Comparison of ENCODE assay signal across 23 cellular contexts in genomic region chr9:98176391-98177259, GRCh38. TPM values are rescaled to one million over a fixed set of nuclear protein-coding genes. Genes with fewer than 3 reads are reported as not detected.
DNase-seq lines count a peak whose midpoint lies in the region; ATAC-seq, FAIRE-seq and TF ChIP-seq lines count a peak whose summit lies in the region.
"Had no signal": no experiment of that assay in that cellular context is flagged by ENCODE, and none has a peak within 500 bp of the region (broad histone marks: within the 10 kb centered on the region; RNA-seq: fewer than 3 reads in every experiment).

No MANE protein-coding gene starts in this region.

- intact Hi-C loops in CD4-positive, alpha-beta memory T cell (cut with micrococcal nuclease): no loop called here
- intact Hi-C loops in HepG2 (cut with micrococcal nuclease; ENCODE audit: unreplicated experiment) (loop anchor here (2.0 kb wide), 1 partner anchor 14 kb away; no protein-coding TSS in a partner anchor), sciatic nerve (cut with DNase I) (no loop called here)

- H3K4me1 ChIP-seq in CD4-positive, alpha-beta memory T cell (ENCODE audit: insufficient read depth, low read length): peaks cover 11% of the 10 kb centered on the region
- peaks cover 84% of the 10 kb centered on the region for H3K4me1 ChIP-seq in HepG2 (ENCODE audit: insufficient read depth, low read length)
- H3K4me1 ChIP-seq: body of pancreas, tibial nerve had no signal

- no peak for TF ChIP-seq CTCF in chondrocyte (IDR thresholded peaks at IDR 0.05)
- TF ChIP-seq CTCF in HepG2 (CRISPR knock-in tag; IDR thresholded peaks at IDR 0.05): no peak
- TF ChIP-seq CTCF in coronary artery (IDR thresholded peaks at IDR 0.05): no peak

- POLR2A ChIA-PET in CD4-positive, alpha-beta memory T cell (lab: Charles Lee; ENCODE audit: partially characterized antibody): no interaction called here
- POLR2A ChIA-PET in HepG2 (lab: Yijun Ruan, JAX): interaction anchor here (0.7 kb wide), 1 partner anchor 121 kb away, joined by 3 read pairs; no protein-coding TSS in a partner anchor

- TF ChIP-seq RAD21 in HepG2 (CRISPR knock-in tag; IDR thresholded peaks at IDR 0.05): no peak

- peak overlapping the region in 6 of 7 donors; percentile 22 to 84 (median 44) for H3K27ac Mint-ChIP-seq in CD4-positive, alpha-beta memory T cell
- H3K27ac Mint-ChIP-seq in chondrocyte (ENCODE audit: unreplicated experiment): no peak overlapping the region

- H3K27me3 ChIP-seq in CD4-positive, alpha-beta memory T cell (ENCODE audit: insufficient read depth, low read length): no peaks in the 10 kb centered on the region
- no peaks in the 10 kb centered on the region for H3K27me3 ChIP-seq in HepG2 (ENCODE audit: control insufficient read depth in 1 of 2, insufficient read depth in 2 of 2, low read length in 2 of 2)
- H3K27me3 ChIP-seq: BLaER1, body of pancreas, stomach, tibial nerve had no signal

- peak in 1 of 2 experiments; percentile 72; a peak in 1 of 4 replicates for TF ChIP-seq EP300 in HepG2 (IDR thresholded peaks at IDR 0.05; ENCODE audit: low read depth in 2 of 2, low read length in 2 of 2)
- no peak for TF ChIP-seq EP300 in HepG2 (CRISPR knock-in tag; IDR thresholded peaks at IDR 0.05; ENCODE audit: borderline replicate concordance)

- no peak for TF ChIP-seq POLR2A in HepG2 (IDR thresholded peaks at IDR 0.05; ENCODE audit: insufficient read depth in 1 of 2, low read depth in 2 of 2, low read length in 2 of 2)

- no peaks in the 10 kb centered on the region for H3K9me3 ChIP-seq in CD4-positive, alpha-beta memory T cell (ENCODE audit: control insufficient read depth in 1 of 2, low read length in 2 of 2)
- no peaks in the 10 kb centered on the region for H3K9me3 ChIP-seq in HepG2 (ENCODE audit: low read length)
- H3K9me3 ChIP-seq: BLaER1, body of pancreas, stomach, tibial nerve had no signal

- H2AFZ ChIP-seq in HepG2 (ENCODE audit: low read length): no peak overlapping the region

- H3K4me1 Mint-ChIP-seq in CD4-positive, alpha-beta memory T cell: peaks cover 15 to 55% (median 32%) of the 10 kb centered on the region in 4 donors
- H3K4me1 Mint-ChIP-seq in chondrocyte (ENCODE audit: low read depth): peaks cover 6% of the 10 kb centered on the region

- 34% methylated on average over 9 of the region's 9 CpGs for WGBS in HepG2 (ENCODE audit: low lambda C conversion rate)

- no peaks in the 10 kb centered on the region for H4K20me1 ChIP-seq in HepG2 (ENCODE audit: insufficient read depth, low read length)
- H4K20me1 ChIP-seq: BLaER1 had no signal

- CTCF ChIA-PET in CD4-positive, alpha-beta memory T cell (lab: Charles Lee; ENCODE audit: partially characterized antibody): interaction anchor here (1.6 kb wide), 1 partner anchor 9 kb away, joined by 3 read pairs; no protein-coding TSS in a partner anchor
- CTCF ChIA-PET in HepG2 (lab: Yijun Ruan, JAX; ENCODE audit: low intra/inter-chr PET ratio, low total read pairs): no interaction called here

- H3K27ac ChIP-seq in CD4-positive, alpha-beta memory T cell (ENCODE audit: low read depth, low read length): no peak overlapping the region
- H3K27ac ChIP-seq in HepG2 (ENCODE audit: extremely low read length, insufficient read depth, low read length) (peak overlapping the region; percentile 58), coronary artery (no peak overlapping the region)
- H3K27ac ChIP-seq: BLaER1, body of pancreas, SK-N-MC, stomach, tibial nerve had no signal

- H3K27me3 Mint-ChIP-seq in CD4-positive, alpha-beta memory T cell: no peaks in the 10 kb centered on the region
- H3K27me3 Mint-ChIP-seq in chondrocyte (ENCODE audit: low read depth): no peaks in the 10 kb centered on the region

- peaks cover 0 to 2% of the 10 kb centered on the region in 2 donors for H3K36me3 Mint-ChIP-seq in CD4-positive, alpha-beta memory T cell
- peaks cover 2% of the 10 kb centered on the region for H3K36me3 Mint-ChIP-seq in chondrocyte (ENCODE audit: low read depth)

- H3K36me3 ChIP-seq in CD4-positive, alpha-beta memory T cell (ENCODE audit: insufficient read depth, low read length): no peaks in the 10 kb centered on the region
- H3K36me3 ChIP-seq in HepG2 (replicated peaks in 1 of 2; ENCODE audit: control insufficient read depth in 1 of 2, insufficient read depth in 2 of 2, low read length in 2 of 2): no peaks in the 10 kb centered on the region
- H3K36me3 ChIP-seq: BLaER1, stomach, tibial nerve had no signal

- peak overlapping the region; percentile 58 for H3K4me2 ChIP-seq in HepG2 (ENCODE audit: low read depth, low read length)
- H3K4me2 ChIP-seq: BLaER1 had no signal

- DNase-seq in CD4-positive, alpha-beta memory T cell: no peak
- DNase-seq in chondrocyte (ENCODE audit: low spot score) (peak; percentile 54), HepG2 (ENCODE audit: low spot score) (peak; percentile 53), sciatic nerve (ENCODE audit: low spot score) (peak; percentile 49), coronary artery (ENCODE audit: low spot score) (no peak), NCI-H2196 (lab: John Stamatoyannopoulos, UW; ENCODE audit: unreplicated experiment) (no peak)
- DNase-seq: ACHN; activated CD4-positive, alpha-beta T cell treated with anti-CD3 and anti-CD28 coated beads, Interleukin-2, amount 50 U/mL, for 1 hour; activated CD8-positive, alpha-beta memory T cell treated with anti-CD3 and anti-CD28 coated beads, Interleukin-2, amount 50 U/mL, for 4 hours; body of pancreas; DMS 273 treated with DMSO at 0.1 percent for 48 hours; left ventricle myocardium superior; NCI-H1417 treated with DMSO at 0.1 percent for 48 hours; NCI-H524; nucleus accumbens; retina; stomach had no signal

- in situ Hi-C loops in HepG2 (cut with HindIII; ENCODE audit: extremely low pct_ligation_motif_present, low pct_unique_long_range_greater_than_20kb): no loop called here

- H3K4me3 Mint-ChIP-seq in CD4-positive, alpha-beta memory T cell: no peak overlapping the region
- no peak overlapping the region for H3K4me3 Mint-ChIP-seq in chondrocyte (ENCODE audit: unreplicated experiment)

- peak; percentile 77 for FAIRE-seq in HepG2 (lab: Jason Lieb, UNC)

- H3K9me3 Mint-ChIP-seq in CD4-positive, alpha-beta memory T cell: no peaks in the 10 kb centered on the region
- H3K9me3 Mint-ChIP-seq in chondrocyte (ENCODE audit: low read depth): no peaks in the 10 kb centered on the region

- H3K79me2 ChIP-seq in HepG2 (ENCODE audit: insufficient read depth, low read length): peaks cover 70% of the 10 kb centered on the region

- no peak overlapping the region for H3K4me3 ChIP-seq in CD4-positive, alpha-beta memory T cell (ENCODE audit: low read length in 2 of 2)
- H3K4me3 ChIP-seq in HepG2 (replicated peaks in 1 of 3; ENCODE audit: insufficient read depth in 1 of 3, low read depth in 2 of 3, low read length in 3 of 3) (peak overlapping the region in 1 of 3 experiments; percentile 17; a peak in 2 of 6 replicates), coronary artery (no peak overlapping the region)
- H3K4me3 ChIP-seq: BLaER1, body of pancreas, SK-N-MC, stomach, tibial nerve had no signal

- peak; percentile 42 for ATAC-seq in HepG2
- ATAC-seq in sciatic nerve: no peak
- no peak for ATAC-seq in GM19395 (IDR thresholded peaks at IDR 0.05; ENCODE audit: unreplicated experiment)
- ATAC-seq in GM18520 (IDR thresholded peaks at IDR 0.05; ENCODE audit: unreplicated experiment): no peak
- ATAC-seq: body of pancreas, HCT116, left ventricle myocardium superior had no signal

- no TSS peak for BruUV-seq in HepG2 (replicated peaks; lab: Mats Ljungman, UMichigan)

- no peak overlapping the region for H3K9ac ChIP-seq in HepG2 (ENCODE audit: insufficient read depth, low read depth, low read length)
- H3K9ac ChIP-seq: BLaER1 had no signal

RNA-seq across cellular contexts. Expression of gene CORO2A, which starts 15.8 kb away (rescaled TPM):
- 1 to 10 TPM; 8.3 to 8.6 TPM for total RNA-seq in CD4-positive, alpha-beta memory T cell
- 10 to 100 TPM in 1 of 2 donors, 1 to 10 TPM in 1; 4.4 to 11.9 TPM for polyA plus RNA-seq in CD4-positive, alpha-beta memory T cell
- 10.1 to 17.4 TPM (median 10.2 TPM) in 3 replicates for total RNA-seq in chondrocyte
- total RNA-seq in HepG2 (2016; rRNA removed; fragmentation: Illumina TruSeq; extraction: Trizol): 14.4 and 19.8 TPM in 2 replicates
- total RNA-seq in HepG2 (2016; cell fraction: cytosol; rRNA removed; fragmentation: Illumina TruSeq; extraction: Trizol; ENCODE audit: low read depth): 3.5 and 3.6 TPM in 2 replicates
- total RNA-seq in HepG2 (2016; cell fraction: insoluble cytoplasmic fraction; rRNA removed; fragmentation: Illumina TruSeq; extraction: Trizol): 14.0 and 19.0 TPM in 2 replicates
- total RNA-seq in HepG2 (2016; cell fraction: membrane; rRNA removed; fragmentation: Illumina TruSeq; extraction: Trizol): 12.4 and 12.5 TPM in 2 replicates
- 8.5 and 10.2 TPM in 2 replicates for total RNA-seq in HepG2 (2016; cell fraction: nucleus; rRNA removed; fragmentation: Illumina TruSeq; extraction: Trizol)
- 12.9 and 15.3 TPM in 2 replicates for polyA plus RNA-seq in HepG2 (2011; rRNA removed)
- 12.3 and 15.4 TPM in 2 replicates for polyA plus RNA-seq in HepG2 (2011; cell fraction: cytosol; rRNA removed)
- 7.9 and 8.1 TPM in 2 replicates for polyA plus RNA-seq in HepG2 (2011; cell fraction: nucleus; rRNA removed)
- polyA plus RNA-seq in HepG2 (2012): 5.9 and 8.4 TPM in 2 replicates
- polyA plus RNA-seq in HepG2 (2016; cell fraction: cytosol; fragmentation: Illumina TruSeq; extraction: Trizol; ENCODE audit: low read depth): 5.6 TPM in 2 replicates
- polyA plus RNA-seq in HepG2 (2016; cell fraction: insoluble cytoplasmic fraction; fragmentation: Illumina TruSeq; extraction: Trizol; ENCODE audit: low read depth): 21.2 and 23.2 TPM in 2 replicates
- 9.4 and 10.3 TPM in 2 replicates for polyA plus RNA-seq in HepG2 (2016; cell fraction: membrane; fragmentation: Illumina TruSeq; extraction: Trizol; ENCODE audit: low read depth)
- polyA plus RNA-seq in HepG2 (2016; cell fraction: nucleus; fragmentation: Illumina TruSeq; extraction: Trizol; ENCODE audit: insufficient read depth, low read depth): 21.7 and 22.4 TPM in 2 replicates
- polyA minus RNA-seq in HepG2 (2011; rRNA and poly(A)+ RNA removed; ENCODE audit: low replicate concordance): 7.1 and 26.4 TPM in 2 replicates
- polyA minus RNA-seq in HepG2 (2011; cell fraction: cytosol; rRNA and poly(A)+ RNA removed): 9.8 and 10.3 TPM in 2 replicates
- polyA minus RNA-seq in HepG2 (2011; cell fraction: nucleus; rRNA and poly(A)+ RNA removed): 4.6 and 5.3 TPM in 2 replicates
- 3.7 TPM for total RNA-seq in sciatic nerve

RNA-seq across cellular contexts. Expression of gene TRIM14, which starts 57.6 kb away (rescaled TPM):
- 10 to 100 TPM; 86.1 to 86.2 TPM for total RNA-seq in CD4-positive, alpha-beta memory T cell
- polyA plus RNA-seq in CD4-positive, alpha-beta memory T cell: 10 to 100 TPM; 41.4 to 84.7 TPM
- 0.58 to 1.1 TPM (median 1.1 TPM) in 3 replicates for total RNA-seq in chondrocyte
- 13.0 and 13.8 TPM in 2 replicates for total RNA-seq in HepG2 (2016; rRNA removed; fragmentation: Illumina TruSeq; extraction: Trizol)
- 2.3 TPM in 2 replicates for total RNA-seq in HepG2 (2016; cell fraction: cytosol; rRNA removed; fragmentation: Illumina TruSeq; extraction: Trizol; ENCODE audit: low read depth)
- 12.7 and 13.4 TPM in 2 replicates for total RNA-seq in HepG2 (2016; cell fraction: insoluble cytoplasmic fraction; rRNA removed; fragmentation: Illumina TruSeq; extraction: Trizol)
- total RNA-seq in HepG2 (2016; cell fraction: membrane; rRNA removed; fragmentation: Illumina TruSeq; extraction: Trizol): 10.0 and 10.5 TPM in 2 replicates
- 8.9 and 10.9 TPM in 2 replicates for total RNA-seq in HepG2 (2016; cell fraction: nucleus; rRNA removed; fragmentation: Illumina TruSeq; extraction: Trizol)
- 9.2 and 10.7 TPM in 2 replicates for polyA plus RNA-seq in HepG2 (2011; rRNA removed)
- polyA plus RNA-seq in HepG2 (2011; cell fraction: cytosol; rRNA removed): 9.6 and 10.5 TPM in 2 replicates
- 17.8 and 18.3 TPM in 2 replicates for polyA plus RNA-seq in HepG2 (2011; cell fraction: nucleus; rRNA removed)
- 10.9 and 11.2 TPM in 2 replicates for polyA plus RNA-seq in HepG2 (2012)
- polyA plus RNA-seq in HepG2 (2016; cell fraction: cytosol; fragmentation: Illumina TruSeq; extraction: Trizol; ENCODE audit: low read depth): 2.3 and 2.5 TPM in 2 replicates
- 20.7 and 23.4 TPM in 2 replicates for polyA plus RNA-seq in HepG2 (2016; cell fraction: insoluble cytoplasmic fraction; fragmentation: Illumina TruSeq; extraction: Trizol; ENCODE audit: low read depth)
- 10.0 and 10.7 TPM in 2 replicates for polyA plus RNA-seq in HepG2 (2016; cell fraction: membrane; fragmentation: Illumina TruSeq; extraction: Trizol; ENCODE audit: low read depth)
- 27.9 and 30.3 TPM in 2 replicates for polyA plus RNA-seq in HepG2 (2016; cell fraction: nucleus; fragmentation: Illumina TruSeq; extraction: Trizol; ENCODE audit: insufficient read depth, low read depth)
- polyA minus RNA-seq in HepG2 (2011; rRNA and poly(A)+ RNA removed; ENCODE audit: low replicate concordance): 11.5 and 20.5 TPM in 2 replicates
- polyA minus RNA-seq in HepG2 (2011; cell fraction: cytosol; rRNA and poly(A)+ RNA removed): 7.7 and 8.4 TPM in 2 replicates
- polyA minus RNA-seq in HepG2 (2011; cell fraction: nucleus; rRNA and poly(A)+ RNA removed): 7.7 and 8.5 TPM in 2 replicates
- total RNA-seq in sciatic nerve: 12.6 TPM

Comparison
In these comparisons a context has a peak if more than half of its experiments do, and no peak if none do; other contexts are left out.
1. DNase-seq: peak in chondrocyte (single experiment), HepG2 (single experiment) and sciatic nerve (single experiment); none in CD4-positive, alpha-beta memory T cell (0 of 5), coronary artery (single experiment) and NCI-H2196 (single experiment).